Comparison of ENCODE assay signal across 8 cellular contexts in the genomic region with DNA sequence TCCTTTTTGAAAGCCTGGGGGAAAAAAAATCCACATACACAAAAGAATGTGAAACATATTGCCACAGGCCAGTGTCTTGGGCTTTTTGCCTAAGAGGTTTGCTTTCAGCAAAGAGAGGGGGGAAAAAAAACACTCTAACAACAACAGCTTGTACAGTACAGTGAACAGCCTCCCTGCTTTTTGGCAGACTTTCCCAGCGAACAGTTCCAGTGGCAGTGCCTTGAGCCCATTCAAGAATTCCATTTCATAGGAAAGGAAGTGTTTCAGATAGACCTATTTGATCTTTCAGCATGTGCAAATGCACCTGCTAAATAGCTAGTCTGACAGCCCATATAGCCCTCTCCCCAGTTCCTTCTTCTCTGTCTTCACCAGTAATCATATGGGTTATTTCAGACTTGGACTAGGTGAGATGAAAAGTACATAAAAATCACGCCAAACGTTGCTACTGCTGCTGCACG. TPM values are rescaled to one million over a fixed set of nuclear protein-coding genes. Genes with fewer than 3 reads are reported as not detected.
DNase-seq lines count a peak whose midpoint lies in the region; ATAC-seq and TF ChIP-seq lines count a peak whose summit lies in the region.

No MANE protein-coding gene starts in this region.

- peak overlapping the region; percentile 95 for H3K4me3 Mint-ChIP-seq in osteocyte (ENCODE audit: unreplicated experiment)

- peaks cover 18% of the 10 kb centered on the region for H3K36me3 Mint-ChIP-seq in osteocyte (ENCODE audit: unreplicated experiment)

- DNase-seq in AG08395 (ENCODE audit: low spot score) = peak; percentile 48
- peak; percentile 82 for DNase-seq in foreskin melanocyte
- no peak for DNase-seq in osteocyte (ENCODE audit: extremely low spot score, unreplicated experiment)
- DNase-seq in stimulated activated CD4-positive, alpha-beta T cell treated with anti-CD3 and anti-CD28 coated beads, Interleukin-15, amount 100 ng/mL, for 24 hours = no peak
- no peak for DNase-seq in HCEC 1CT

- ATAC-seq in GM18909 (IDR thresholded peaks at IDR 0.05; ENCODE audit: poor library complexity, unreplicated experiment) = peak; percentile 56
- ATAC-seq in HG03175 (IDR thresholded peaks at IDR 0.05; ENCODE audit: unreplicated experiment) = peak; percentile 49

- TF ChIP-seq CTCF in VCaP (conservative IDR thresholded peaks at IDR 0.05) (no peak), osteocyte (IDR thresholded peaks at IDR 0.05) (no peak)

- peak overlapping the region; percentile 99 for H3K27ac Mint-ChIP-seq in osteocyte (ENCODE audit: unreplicated experiment)

- no peaks in the 10 kb centered on the region for H3K9me3 Mint-ChIP-seq in osteocyte (ENCODE audit: unreplicated experiment)

- peaks cover 46% of the 10 kb centered on the region for H3K4me1 Mint-ChIP-seq in osteocyte (ENCODE audit: unreplicated experiment)

- no peaks in the 10 kb centered on the region for H3K27me3 Mint-ChIP-seq in osteocyte (ENCODE audit: unreplicated experiment)

- peak overlapping the region; percentile 72 for H3K27ac ChIP-seq in VCaP

RNA-seq across cellular contexts. Expression of a gene that starts 0.5 kb away (rescaled TPM):
- 12.8 and 13.3 TPM in 2 replicates for total RNA-seq in osteocyte

Comparison
In these comparisons a context has a peak if more than half of its experiments do, and no peak if none do; other contexts are left out.
1. DNase-seq: peak in AG08395 (single experiment) and foreskin melanocyte (single experiment); none in osteocyte (single experiment), stimulated activated CD4-positive, alpha-beta T cell treated with anti-CD3 and anti-CD28 coated beads, Interleukin-15, amount 100 ng/mL, for 24 hours (single experiment) and HCEC 1CT (single experiment).